In the genomic region with DNA sequence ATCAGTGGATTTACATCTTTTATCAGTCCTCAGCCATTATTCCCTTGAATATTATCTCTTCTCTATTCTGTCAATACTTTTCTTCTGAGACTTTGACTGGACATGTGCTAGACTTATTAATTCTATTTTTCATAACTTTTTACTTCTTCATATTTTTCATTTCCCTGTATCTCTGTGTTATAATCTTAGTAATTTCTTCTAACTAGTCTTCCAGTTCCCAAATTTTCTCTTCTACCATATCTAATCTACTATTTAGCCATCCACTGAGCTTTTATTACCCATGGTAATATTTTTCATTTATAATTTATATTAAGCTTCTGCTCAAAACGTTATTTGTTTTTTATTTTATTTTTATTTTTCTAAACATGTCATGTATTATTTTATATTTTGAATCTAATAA, we compare ENCODE assay signal across 2 cellular contexts.
A peak's percentile ranks its signal among the peaks of the same experiment; 100 is the strongest.
TF ChIP-seq lines count a peak whose summit lies in the region.

No MANE protein-coding gene starts in this region.

TF ChIP-seq in HEK293, 187 proteins besides CTCF, POLR2A, EP300 and RAD21 (continued from another document):
- TF ChIP-seq ZNF549 (tag by site-specific recombination; IDR thresholded peaks at IDR 0.05) (no peak), GFI1B (tag by site-specific recombination; IDR thresholded peaks at IDR 0.05) (no peak)

TF ChIP-seq in K562, 482 proteins besides CTCF, POLR2A, EP300 and RAD21 (continued from another document):
- TF ChIP-seq, protein P1, sequence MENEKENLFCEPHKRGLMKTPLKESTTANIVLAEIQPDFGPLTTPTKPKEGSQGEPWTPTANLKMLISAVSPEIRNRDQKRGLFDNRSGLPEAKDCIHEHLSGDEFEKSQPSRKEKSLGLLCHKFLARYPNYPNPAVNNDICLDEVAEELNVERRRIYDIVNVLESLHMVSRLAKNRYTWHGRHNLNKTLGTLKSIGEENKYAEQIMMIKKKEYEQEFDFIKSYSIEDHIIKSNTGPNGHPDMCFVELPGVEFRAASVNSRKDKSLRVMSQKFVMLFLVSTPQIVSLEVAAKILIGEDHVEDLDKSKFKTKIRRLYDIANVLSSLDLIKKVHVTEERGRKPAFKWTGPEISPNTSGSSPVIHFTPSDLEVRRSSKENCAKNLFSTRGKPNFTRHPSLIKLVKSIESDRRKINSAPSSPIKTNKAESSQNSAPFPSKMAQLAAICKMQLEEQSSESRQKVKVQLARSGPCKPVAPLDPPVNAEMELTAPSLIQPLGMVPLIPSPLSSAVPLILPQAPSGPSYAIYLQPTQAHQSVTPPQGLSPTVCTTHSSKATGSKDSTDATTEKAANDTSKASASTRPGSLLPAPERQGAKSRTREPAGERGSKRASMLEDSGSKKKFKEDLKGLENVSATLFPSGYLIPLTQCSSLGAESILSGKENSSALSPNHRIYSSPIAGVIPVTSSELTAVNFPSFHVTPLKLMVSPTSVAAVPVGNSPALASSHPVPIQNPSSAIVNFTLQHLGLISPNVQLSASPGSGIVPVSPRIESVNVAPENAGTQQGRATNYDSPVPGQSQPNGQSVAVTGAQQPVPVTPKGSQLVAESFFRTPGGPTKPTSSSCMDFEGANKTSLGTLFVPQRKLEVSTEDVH (IDR thresholded peaks at IDR 0.05; ENCODE audit: low read depth, partially characterized antibody), result no peak
- peak; percentile 35 for TF ChIP-seq RBM25 (IDR thresholded peaks at IDR 0.05; ENCODE audit: low read depth, low read length, severe bottlenecking)
- TF ChIP-seq, protein P2, sequence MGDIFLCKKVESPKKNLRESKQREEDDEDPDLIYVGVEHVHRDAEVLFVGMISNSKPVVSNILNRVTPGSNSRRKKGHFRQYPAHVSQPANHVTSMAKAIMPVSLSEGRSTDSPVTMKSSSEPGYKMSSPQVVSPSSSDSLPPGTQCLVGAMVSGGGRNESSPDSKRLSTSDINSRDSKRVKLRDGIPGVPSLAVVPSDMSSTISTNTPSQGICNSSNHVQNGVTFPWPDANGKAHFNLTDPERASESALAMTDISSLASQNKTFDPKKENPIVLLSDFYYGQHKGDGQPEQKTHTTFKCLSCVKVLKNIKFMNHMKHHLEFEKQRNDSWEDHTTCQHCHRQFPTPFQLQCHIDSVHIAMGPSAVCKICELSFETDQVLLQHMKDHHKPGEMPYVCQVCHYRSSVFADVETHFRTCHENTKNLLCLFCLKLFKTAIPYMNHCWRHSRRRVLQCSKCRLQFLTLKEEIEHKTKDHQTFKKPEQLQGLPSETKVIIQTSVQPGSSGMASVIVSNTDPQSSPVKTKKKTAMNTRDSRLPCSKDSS (IDR thresholded peaks at IDR 0.05; ENCODE audit: low read depth, partially characterized antibody), result no peak
TF ChIP-seq in K562: peak in this region for 1.
